1 cellular context compared by ENCODE assay signal in genomic region chr11:1459219-1459575, GRCh38.
TF ChIP-seq lines count a peak whose summit lies in the region.

No MANE protein-coding gene starts in this region.

TF ChIP-seq in H1, 55 proteins besides CTCF, POLR2A, EP300 and RAD21:
- TF ChIP-seq NRF1 (IDR thresholded peaks at IDR 0.05; ENCODE audit: low read depth, low read length), result no peak
- TF ChIP-seq, protein P1, sequence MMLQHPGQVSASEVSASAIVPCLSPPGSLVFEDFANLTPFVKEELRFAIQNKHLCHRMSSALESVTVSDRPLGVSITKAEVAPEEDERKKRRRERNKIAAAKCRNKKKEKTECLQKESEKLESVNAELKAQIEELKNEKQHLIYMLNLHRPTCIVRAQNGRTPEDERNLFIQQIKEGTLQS (IDR thresholded peaks at IDR 0.05; ENCODE audit: insufficient read depth, low read depth, low read length), result no peak
- TF ChIP-seq ZNF274 (IDR thresholded peaks at IDR 0.05; ENCODE audit: borderline replicate concordance, extremely low read depth, low read length), result no peak
- no peak for TF ChIP-seq GABPA (IDR thresholded peaks at IDR 0.05; ENCODE audit: borderline replicate concordance, insufficient read depth, low read length)
